Comparison of ENCODE assay signal across 15 cellular contexts in genomic region chr16:23064642-23065041, GRCh38.
A peak's percentile ranks its signal among the peaks of the same experiment; 100 is the strongest.
DNase-seq lines count a peak whose midpoint lies in the region; ATAC-seq, FAIRE-seq and TF ChIP-seq lines count a peak whose summit lies in the region.
"Had no signal": no experiment of that assay in that cellular context is flagged by ENCODE, and none has a peak within 500 bp of the region (broad histone marks: within the 10 kb centered on the region; RNA-seq: fewer than 3 reads in every experiment).

No MANE protein-coding gene starts in this region.

- H3K36me3 ChIP-seq in BE2C = peaks cover 21% of the 10 kb centered on the region

- H3K27ac ChIP-seq in HL-60 (replicated peaks) = peak overlapping the region; percentile 46
- H3K27ac ChIP-seq: body of pancreas, foreskin keratinocyte had no signal

- peaks cover 6% of the 10 kb centered on the region for H3K4me1 Mint-ChIP-seq in activated T-helper 1 cell treated with anti-CD3 and anti-CD28 coated beads, Interleukin-12 subunit alpha, Interleukin-12 subunit beta, Interleukin-2, Interleukin-4 antibody, amounts not matched to agents 30 ng/mL and 10 ng/mL and 1 ng/mL, durations not matched to agents 14 hours and 24 hours and 36 hours (ENCODE audit: low read depth)

- intact Hi-C loops in left cardiac atrium (cut with DNase I) = no loop called here
- intact Hi-C loops in activated T-helper 1 cell treated with anti-CD3 and anti-CD28 coated beads, Interleukin-12 subunit alpha, Interleukin-12 subunit beta, Interleukin-2, Interleukin-4 antibody, amounts not matched to agents 30 ng/mL and 10 ng/mL and 1 ng/mL, durations not matched to agents 14 hours and 24 hours and 36 hours (cut with micrococcal nuclease) = loop anchor here (10.0 kb wide), 3 partner anchors 370 to 1510 kb away; no protein-coding TSS in a partner anchor

- H3K4me3 Mint-ChIP-seq in activated T-helper 1 cell treated with anti-CD3 and anti-CD28 coated beads, Interleukin-12 subunit alpha, Interleukin-12 subunit beta, Interleukin-2, Interleukin-4 antibody, amounts not matched to agents 30 ng/mL and 10 ng/mL and 1 ng/mL, durations not matched to agents 14 hours and 24 hours and 36 hours = no peak overlapping the region

- ATAC-seq in left cardiac atrium = peak; percentile 36 to 48
- ATAC-seq in HG03460 (IDR thresholded peaks at IDR 0.05; ENCODE audit: unreplicated experiment) = no peak
- ATAC-seq: body of pancreas, foreskin keratinocyte had no signal

- peak; percentile 18 for DNase-seq in AG08395 (ENCODE audit: low spot score)
- DNase-seq in HL-60 (ENCODE audit: low read depth in 1 of 2, low spot score in 1 of 2) = peak; percentile 77
- DNase-seq in SKM-1 treated with dmso at 0.1 percent for 144 hours (lab: John Stamatoyannopoulos, UW; ENCODE audit: unreplicated experiment) = peak; percentile 81
- DNase-seq in left cardiac atrium = no peak
- DNase-seq in activated T-helper 1 cell treated with anti-CD3 and anti-CD28 coated beads, Interleukin-12 subunit alpha, Interleukin-12 subunit beta, Interleukin-2, Interleukin-4 antibody, amounts not matched to agents 30 ng/mL and 10 ng/mL and 1 ng/mL, durations not matched to agents 14 hours and 24 hours and 36 hours (ENCODE audit: low spot score) = no peak
- DNase-seq in urothelium cell line (ENCODE audit: low spot score) = no peak
- no peak for DNase-seq in BE2C
- DNase-seq: activated CD8-positive, alpha-beta memory T cell treated with anti-CD3 and anti-CD28 coated beads for 24 hours; body of pancreas; DMS 273 treated with DMSO at 0.1 percent for 48 hours; effector CD4-positive, alpha-beta T cell; foreskin keratinocyte; NCI-H2107; stimulated activated naive CD4-positive, alpha-beta T cell had no signal

- H3K27me3 ChIP-seq in HL-60 (ENCODE audit: insufficient read depth, poor library complexity, severe bottlenecking) = no peaks in the 10 kb centered on the region
- H3K27me3 ChIP-seq in BE2C = no peaks in the 10 kb centered on the region
- H3K27me3 ChIP-seq: body of pancreas, foreskin keratinocyte had no signal

- FAIRE-seq in urothelium cell line (lab: Jason Lieb, UNC) = no peak

- H3K36me3 Mint-ChIP-seq in activated T-helper 1 cell treated with anti-CD3 and anti-CD28 coated beads, Interleukin-12 subunit alpha, Interleukin-12 subunit beta, Interleukin-2, Interleukin-4 antibody, amounts not matched to agents 30 ng/mL and 10 ng/mL and 1 ng/mL, durations not matched to agents 14 hours and 24 hours and 36 hours (ENCODE audit: low read depth) = peaks cover 12% of the 10 kb centered on the region

- no peaks in the 10 kb centered on the region for H3K4me1 ChIP-seq in BE2C
- H3K4me1 ChIP-seq: body of pancreas, foreskin keratinocyte had no signal

- H3K9me3 ChIP-seq in BE2C = no peaks in the 10 kb centered on the region
- H3K9me3 ChIP-seq: body of pancreas had no signal

- peaks cover 3% of the 10 kb centered on the region for H3K27me3 Mint-ChIP-seq in activated T-helper 1 cell treated with anti-CD3 and anti-CD28 coated beads, Interleukin-12 subunit alpha, Interleukin-12 subunit beta, Interleukin-2, Interleukin-4 antibody, amounts not matched to agents 30 ng/mL and 10 ng/mL and 1 ng/mL, durations not matched to agents 14 hours and 24 hours and 36 hours (ENCODE audit: insufficient read depth)

- H3K4me3 ChIP-seq in HL-60 (replicated peaks; ENCODE audit: insufficient read depth, low read length) (no peak overlapping the region), BE2C (ENCODE audit: low read depth, low read length) (no peak overlapping the region)
- H3K4me3 ChIP-seq: body of pancreas had no signal

- H3K27ac Mint-ChIP-seq in activated T-helper 1 cell treated with anti-CD3 and anti-CD28 coated beads, Interleukin-12 subunit alpha, Interleukin-12 subunit beta, Interleukin-2, Interleukin-4 antibody, amounts not matched to agents 30 ng/mL and 10 ng/mL and 1 ng/mL, durations not matched to agents 14 hours and 24 hours and 36 hours = no peak overlapping the region

- H3K9me3 Mint-ChIP-seq in activated T-helper 1 cell treated with anti-CD3 and anti-CD28 coated beads, Interleukin-12 subunit alpha, Interleukin-12 subunit beta, Interleukin-2, Interleukin-4 antibody, amounts not matched to agents 30 ng/mL and 10 ng/mL and 1 ng/mL, durations not matched to agents 14 hours and 24 hours and 36 hours = no peaks in the 10 kb centered on the region

- TF ChIP-seq CTCF in HL-60 (IDR thresholded peaks at IDR 0.05; ENCODE audit: insufficient read depth, low read length) (no peak), BE2C (IDR thresholded peaks at IDR 0.05; ENCODE audit: low read depth, low read length) (no peak)

Comparison
In these comparisons a context has a peak if more than half of its experiments do, and no peak if none do; other contexts are left out.
1. DNase-seq: peak in AG08395 (single experiment), HL-60 (2 of 2) and SKM-1 treated with dmso at 0.1 percent for 144 hours (single experiment); none in left cardiac atrium (single experiment), activated T-helper 1 cell treated with anti-CD3 and anti-CD28 coated beads, Interleukin-12 subunit alpha, Interleukin-12 subunit beta, Interleukin-2, Interleukin-4 antibody, amounts not matched to agents 30 ng/mL and 10 ng/mL and 1 ng/mL, durations not matched to agents 14 hours and 24 hours and 36 hours (single experiment), urothelium cell line (single experiment) and BE2C (single experiment).